ENCODE assay signal across 9 cellular contexts in genomic region chr6:3831741-3832530, GRCh38.
"Had no signal": no experiment of that assay in that cellular context is flagged by ENCODE, and none has a peak within 500 bp of the region (broad histone marks: within the 10 kb centered on the region; RNA-seq: fewer than 3 reads in every experiment).

No MANE protein-coding gene starts in this region.

- H3K27me3 ChIP-seq: esophagus squamous epithelium, gastrocnemius medialis, vagina had no signal

- H3K27ac ChIP-seq: esophagus squamous epithelium, skin epidermis, vagina had no signal

- ATAC-seq: activated CD4-positive, CD25-positive, alpha-beta regulatory T cell treated with anti-CD3 and anti-CD28 coated beads, Interleukin-2, amount 50 U/mL, for 24 hours; gastrocnemius medialis had no signal

- H3K4me1 ChIP-seq: vagina had no signal

- DNase-seq: activated effector memory CD4-positive, alpha-beta T cell treated with Interleukin-2 at 50 U/mL for 16 hours; activated naive CD8-positive, alpha-beta T cell treated with anti-CD3 and anti-CD28 coated beads for 36 hours; esophagus squamous epithelium; gastrocnemius medialis; kidney glomerular epithelial cell; SW 1271 had no signal

- H3K4me3 ChIP-seq: esophagus squamous epithelium, gastrocnemius medialis, skin epidermis, vagina had no signal

- H3K36me3 ChIP-seq: esophagus squamous epithelium, gastrocnemius medialis, vagina had no signal

- H3K9me3 ChIP-seq: esophagus squamous epithelium, gastrocnemius medialis, vagina had no signal
